In genomic region chr12:47277972-47278448, GRCh38 we compare ENCODE assay signal across 1 cellular context.
TF ChIP-seq lines count a peak whose summit lies in the region.

No MANE protein-coding gene starts in this region.

TF ChIP-seq in HepG2, 621 proteins besides CTCF, POLR2A, EP300 and RAD21 (continued from another document):
- TF ChIP-seq ZNF670 (CRISPR knock-in tag; IDR thresholded peaks at IDR 0.05; ENCODE audit: borderline replicate concordance) (no peak), PCBP2 (optimal IDR thresholded peaks at IDR 0.05; ENCODE audit: low read depth, low read length, poor library complexity, severe bottlenecking) (no peak)
TF ChIP-seq in HepG2: peak in this region for 0.
